In genomic region chr17:42221886-42222745, GRCh38 we compare ENCODE assay signal across 8 cellular contexts. TPM values are rescaled to one million over a fixed set of nuclear protein-coding genes. Genes with fewer than 3 reads are reported as not detected.
A peak's percentile ranks its signal among the peaks of the same experiment; 100 is the strongest.
DNase-seq lines count a peak whose midpoint lies in the region; TF ChIP-seq lines count a peak whose summit lies in the region.

No MANE protein-coding gene starts in this region.

- no peaks in the 10 kb centered on the region for H3K4me1 ChIP-seq in mesenchymal stem cell (ENCODE audit: control insufficient read depth, insufficient read depth, low read depth, low read length)

- WGBS in mesenchymal stem cell, result 45% methylated on average over 2 of the region's 3 CpGs

- DNase-seq in NCI-H2081 (lab: John Stamatoyannopoulos, UW) (peak; percentile 21 to 36), NCI-H2081 treated with DMSO at 0.1 percent for 48 hours (lab: John Stamatoyannopoulos, UW) (no peak), NCI-H446 treated with DMSO at 0.1 percent for 48 hours (lab: John Stamatoyannopoulos, UW) (peak; percentile 7), mesenchymal stem cell (peak; percentile 70), coronary artery (ENCODE audit: low spot score) (no peak)
- peak; percentile 85 for DNase-seq in activated CD4-positive, alpha-beta T cell treated with anti-CD3 and anti-CD28 coated beads, Interleukin-2, amount 10 ng/mL, durations not matched to agents 24 days and 14 days
- peak; percentile 31 to 76 (median 46) for DNase-seq in stimulated activated naive CD4-positive, alpha-beta T cell (lab: John Stamatoyannopoulos, UW)

- no peak overlapping the region for H3K23ac ChIP-seq in mesenchymal stem cell (ENCODE audit: low read length in 2 of 2)

- no peak overlapping the region for H2BK5ac ChIP-seq in mesenchymal stem cell (ENCODE audit: low read depth, low read length, poor library complexity, severe bottlenecking)

- no peaks in the 10 kb centered on the region for H3K27me3 Mint-ChIP-seq in activated CD4-positive, alpha-beta T cell treated with anti-CD3 and anti-CD28 coated beads, Interleukin-2, amount 10 ng/mL, durations not matched to agents 24 days and 14 days
- H3K27me3 Mint-ChIP-seq in dendritic cell treated with granulocyte-macrophage colony-stimulating factor and Interleukin-4, amounts not matched to agents 40 ng/mL and 50 ng/mL, for 4 days, result no peaks in the 10 kb centered on the region

- peaks cover 43 to 46% of the 10 kb centered on the region in 2 experiments for H3K36me3 ChIP-seq in mesenchymal stem cell (ENCODE audit: control insufficient read depth in 1 of 2, insufficient read depth in 2 of 2, low read depth in 1 of 2, low read length in 2 of 2)

- no peak overlapping the region for H2BK120ac ChIP-seq in mesenchymal stem cell (ENCODE audit: low read depth, low read length)

- intact Hi-C loops in activated CD4-positive, alpha-beta T cell treated with anti-CD3 and anti-CD28 coated beads, Interleukin-2, amount 10 ng/mL, durations not matched to agents 24 days and 14 days (cut with micrococcal nuclease), result loop anchor here (1.0 to 2.0 kb wide), 3 partner anchors 53 to 86 kb away; no protein-coding TSS in a partner anchor
- intact Hi-C loops in dendritic cell treated with granulocyte-macrophage colony-stimulating factor and Interleukin-4, amounts not matched to agents 40 ng/mL and 50 ng/mL, for 4 days (cut with micrococcal nuclease), result loop anchor here (10.0 kb wide), 2 partner anchors 53 to 183 kb away; partner anchors contain the start of gene STAT5B

- no peak overlapping the region for H3K4ac ChIP-seq in mesenchymal stem cell (ENCODE audit: low read depth in 1 of 2, low read length in 2 of 2)

- H3K18ac ChIP-seq in mesenchymal stem cell (ENCODE audit: low read depth in 1 of 2, low read length in 2 of 2), result peak overlapping the region in 1 of 2 experiments; percentile 52

- H3K79me1 ChIP-seq in mesenchymal stem cell (replicated peaks; ENCODE audit: low read length, poor library complexity, severe bottlenecking), result peaks cover 3% of the 10 kb centered on the region

- no peak overlapping the region for H3K4me3 Mint-ChIP-seq in activated CD4-positive, alpha-beta T cell treated with anti-CD3 and anti-CD28 coated beads, Interleukin-2, amount 10 ng/mL, durations not matched to agents 24 days and 14 days
- no peak overlapping the region for H3K4me3 Mint-ChIP-seq in dendritic cell treated with granulocyte-macrophage colony-stimulating factor and Interleukin-4, amounts not matched to agents 40 ng/mL and 50 ng/mL, for 4 days

- no peaks in the 10 kb centered on the region for H3K9me3 ChIP-seq in mesenchymal stem cell (ENCODE audit: control insufficient read depth, low read length)

- peak overlapping the region; percentile 27 for H3K27ac Mint-ChIP-seq in activated CD4-positive, alpha-beta T cell treated with anti-CD3 and anti-CD28 coated beads, Interleukin-2, amount 10 ng/mL, durations not matched to agents 24 days and 14 days
- peak overlapping the region; percentile 43 for H3K27ac Mint-ChIP-seq in dendritic cell treated with granulocyte-macrophage colony-stimulating factor and Interleukin-4, amounts not matched to agents 40 ng/mL and 50 ng/mL, for 4 days

- no peak overlapping the region for H3K9ac ChIP-seq in mesenchymal stem cell (ENCODE audit: low read length)

- H3K27ac ChIP-seq in mesenchymal stem cell (ENCODE audit: low read length, poor library complexity, severe bottlenecking) (no peak overlapping the region), coronary artery (no peak overlapping the region)

- H3K4me1 Mint-ChIP-seq in activated CD4-positive, alpha-beta T cell treated with anti-CD3 and anti-CD28 coated beads, Interleukin-2, amount 10 ng/mL, durations not matched to agents 24 days and 14 days, result peaks cover 7% of the 10 kb centered on the region
- H3K4me1 Mint-ChIP-seq in dendritic cell treated with granulocyte-macrophage colony-stimulating factor and Interleukin-4, amounts not matched to agents 40 ng/mL and 50 ng/mL, for 4 days (ENCODE audit: low read depth), result no peaks in the 10 kb centered on the region

- H3K9me3 Mint-ChIP-seq in activated CD4-positive, alpha-beta T cell treated with anti-CD3 and anti-CD28 coated beads, Interleukin-2, amount 10 ng/mL, durations not matched to agents 24 days and 14 days, result no peaks in the 10 kb centered on the region
- H3K9me3 Mint-ChIP-seq in dendritic cell treated with granulocyte-macrophage colony-stimulating factor and Interleukin-4, amounts not matched to agents 40 ng/mL and 50 ng/mL, for 4 days, result no peaks in the 10 kb centered on the region

- H4K91ac ChIP-seq in mesenchymal stem cell (ENCODE audit: low read length), result no peak overlapping the region

- peak overlapping the region in 1 of 2 experiments; percentile 29 for H2BK12ac ChIP-seq in mesenchymal stem cell (ENCODE audit: low read length in 2 of 2)

- no peak for TF ChIP-seq CTCF in coronary artery (IDR thresholded peaks at IDR 0.05)

- no peak overlapping the region for H3K4me2 ChIP-seq in mesenchymal stem cell (ENCODE audit: low read length, poor library complexity, severe bottlenecking)

- H3K14ac ChIP-seq in mesenchymal stem cell (ENCODE audit: low read length in 2 of 2), result no peak overlapping the region

- H2AK5ac ChIP-seq in mesenchymal stem cell (ENCODE audit: low read length, severe bottlenecking), result no peak overlapping the region

- H3K4me3 ChIP-seq in mesenchymal stem cell (ENCODE audit: insufficient read depth in 1 of 2, low read depth in 1 of 2, low read length in 2 of 2), result no peak overlapping the region
- no peak overlapping the region for H3K4me3 ChIP-seq in coronary artery

- no peak overlapping the region for H2AFZ ChIP-seq in mesenchymal stem cell (ENCODE audit: low read depth, low read length)

- no peaks in the 10 kb centered on the region for H3K27me3 ChIP-seq in mesenchymal stem cell (ENCODE audit: control insufficient read depth in 1 of 2, insufficient read depth in 1 of 2, low read length in 2 of 2)

- no peak overlapping the region for H4K8ac ChIP-seq in mesenchymal stem cell (ENCODE audit: low read length)

- no peak overlapping the region for H2BK15ac ChIP-seq in mesenchymal stem cell (ENCODE audit: low read depth, poor library complexity, severe bottlenecking)

- H3K36me3 Mint-ChIP-seq in activated CD4-positive, alpha-beta T cell treated with anti-CD3 and anti-CD28 coated beads, Interleukin-2, amount 10 ng/mL, durations not matched to agents 24 days and 14 days (ENCODE audit: low read depth), result peaks cover 47% of the 10 kb centered on the region
- peaks cover 83% of the 10 kb centered on the region for H3K36me3 Mint-ChIP-seq in dendritic cell treated with granulocyte-macrophage colony-stimulating factor and Interleukin-4, amounts not matched to agents 40 ng/mL and 50 ng/mL, for 4 days (ENCODE audit: low read depth)

RNA-seq across cellular contexts. Expression of gene GHDC, which starts 27.8 kb away (rescaled TPM):
- total RNA-seq in activated CD4-positive, alpha-beta T cell treated with anti-CD3 and anti-CD28 coated beads, Interleukin-2, amount 10 ng/mL, durations not matched to agents 24 days and 14 days, result 14.4 and 17.5 TPM in 2 replicates
- polyA plus RNA-seq in mesenchymal stem cell (2013, experiment 1 of 2), result 0.65 TPM
- polyA plus RNA-seq in mesenchymal stem cell (2013, experiment 2 of 2), result 0.59 TPM

RNA-seq across cellular contexts. Expression of gene HCRT, which starts 36.9 kb away (rescaled TPM):
- total RNA-seq in activated CD4-positive, alpha-beta T cell treated with anti-CD3 and anti-CD28 coated beads, Interleukin-2, amount 10 ng/mL, durations not matched to agents 24 days and 14 days, result not detected in 2 replicates
- polyA plus RNA-seq in mesenchymal stem cell (2013, experiment 1 of 2), result not detected
- not detected for polyA plus RNA-seq in mesenchymal stem cell (2013, experiment 2 of 2)

RNA-seq across cellular contexts. Expression of gene KCNH4, which starts 41.2 kb away (rescaled TPM):
- total RNA-seq in activated CD4-positive, alpha-beta T cell treated with anti-CD3 and anti-CD28 coated beads, Interleukin-2, amount 10 ng/mL, durations not matched to agents 24 days and 14 days, result 1.6 and 2.3 TPM in 2 replicates
- not detected for polyA plus RNA-seq in mesenchymal stem cell (2013, experiment 1 of 2)
- not detected for polyA plus RNA-seq in mesenchymal stem cell (2013, experiment 2 of 2)

RNA-seq across cellular contexts. Expression of gene STAT5B, which starts 54.1 kb away (rescaled TPM):
- 184 and 189 TPM in 2 replicates for total RNA-seq in activated CD4-positive, alpha-beta T cell treated with anti-CD3 and anti-CD28 coated beads, Interleukin-2, amount 10 ng/mL, durations not matched to agents 24 days and 14 days
- polyA plus RNA-seq in mesenchymal stem cell (2013, experiment 1 of 2), result 12.3 TPM
- polyA plus RNA-seq in mesenchymal stem cell (2013, experiment 2 of 2), result 11.9 TPM

Comparison
In these comparisons a context has a peak if more than half of its experiments do, and no peak if none do; other contexts are left out.
1. DNase-seq: peak in NCI-H2081 (2 of 2), NCI-H446 treated with DMSO at 0.1 percent for 48 hours (single experiment), activated CD4-positive, alpha-beta T cell treated with anti-CD3 and anti-CD28 coated beads, Interleukin-2, amount 10 ng/mL, durations not matched to agents 24 days and 14 days (single experiment), mesenchymal stem cell (single experiment) and stimulated activated naive CD4-positive, alpha-beta T cell (6 of 6); none in NCI-H2081 treated with DMSO at 0.1 percent for 48 hours (single experiment) and coronary artery (single experiment).